ENCODE assay signal across 8 cellular contexts in the genomic region with DNA sequence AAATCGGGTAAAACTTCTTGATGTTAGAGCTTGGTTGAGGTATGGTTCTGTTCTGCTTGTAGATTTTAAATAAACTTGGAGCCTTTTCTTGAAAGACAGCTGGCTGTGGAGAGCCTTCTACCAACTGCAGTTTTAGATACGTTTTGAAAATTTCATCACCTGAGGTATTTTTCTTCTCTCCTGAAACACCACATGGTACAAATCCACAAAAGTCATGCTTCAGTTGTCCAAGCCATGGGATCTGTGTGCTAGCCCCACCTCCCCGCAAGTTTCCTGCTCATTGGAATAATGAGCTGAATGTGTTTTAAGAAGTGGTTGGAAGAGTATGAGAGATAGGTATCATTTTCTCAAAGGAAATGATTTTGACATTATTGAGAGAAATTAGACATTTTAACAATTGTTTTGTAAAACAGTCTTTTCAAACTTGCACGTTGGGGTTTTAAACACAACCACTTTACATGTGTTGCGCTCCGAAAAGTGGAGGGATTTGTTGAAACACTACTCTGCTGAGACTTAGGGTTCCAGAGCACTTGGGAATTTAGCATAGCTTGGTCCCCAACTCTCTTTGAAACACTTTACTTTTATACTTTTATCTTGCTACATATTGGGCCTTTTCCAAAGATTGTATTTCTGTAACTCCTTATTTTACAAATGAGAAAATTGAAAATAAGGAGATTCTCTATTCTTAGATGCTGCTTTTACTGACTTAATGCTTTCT. TPM values are rescaled to one million over a fixed set of nuclear protein-coding genes. Genes with fewer than 3 reads are reported as not detected.
DNase-seq lines count a peak whose midpoint lies in the region; ATAC-seq and TF ChIP-seq lines count a peak whose summit lies in the region.

No MANE protein-coding gene starts in this region.

- H3K27ac ChIP-seq in right atrium auricular region = peak overlapping the region; percentile 99 to 100
- peak overlapping the region; percentile 53 for H3K27ac ChIP-seq in PC-9

- POLR2A ChIA-PET in PC-9 (lab: Charles Lee; ENCODE audit: unreplicated experiment) = interaction anchor here (0.6 kb wide), 1 partner anchor 16 kb away, joined by 4 read pairs; no protein-coding TSS in a partner anchor

- H3K4me2 ChIP-seq in PC-9 = peak overlapping the region; percentile 91

- H2AFZ ChIP-seq in PC-9 = peak overlapping the region; percentile 65

- H3K36me3 ChIP-seq in right atrium auricular region = no peaks in the 10 kb centered on the region
- peaks cover under 1% of the 10 kb centered on the region; the same call in 1 of the 2 replicates for H3K36me3 ChIP-seq in PC-9 (ENCODE audit: low read depth)

- H3K4me1 ChIP-seq in right atrium auricular region (peaks cover 0 to 43% of the 10 kb centered on the region in 2 donors), PC-9 (replicated peaks; ENCODE audit: insufficient read depth) (peaks cover 24% of the 10 kb centered on the region)

- H3K4me1 Mint-ChIP-seq in endothelial cell (ENCODE audit: unreplicated experiment) (peaks cover 37% of the 10 kb centered on the region), neural crest cell (peaks cover 40% of the 10 kb centered on the region)

- H3K9me2 ChIP-seq in PC-9 (ENCODE audit: insufficient read depth) = no peaks in the 10 kb centered on the region

- TSS peak; percentile 59 for BruUV-seq in PC-9 (replicated peaks; lab: Mats Ljungman, UMichigan)

- peaks cover 10% of the 10 kb centered on the region for H3K27me3 Mint-ChIP-seq in endothelial cell (ENCODE audit: unreplicated experiment)
- no peaks in the 10 kb centered on the region for H3K27me3 Mint-ChIP-seq in neural crest cell (ENCODE audit: low read depth)

- intact Hi-C loops in Right ventricle myocardium inferior (cut with DNase I) (loop anchor here (5.0 kb wide), 2 partner anchors 52 to 77 kb away; no protein-coding TSS in a partner anchor), PC-9 (cut with micrococcal nuclease; ENCODE audit: unreplicated experiment) (no loop called here)

- no peaks in the 10 kb centered on the region for H3K9me3 Mint-ChIP-seq in endothelial cell (ENCODE audit: unreplicated experiment)
- H3K9me3 Mint-ChIP-seq in neural crest cell = peaks cover under 1% of the 10 kb centered on the region

- no peaks in the 10 kb centered on the region for H3K9me3 ChIP-seq in right atrium auricular region
- no peaks in the 10 kb centered on the region for H3K9me3 ChIP-seq in PC-9 (ENCODE audit: insufficient read depth, low read depth)

- H3K36me3 Mint-ChIP-seq in endothelial cell (ENCODE audit: low read depth, unreplicated experiment) = no peaks in the 10 kb centered on the region
- H3K36me3 Mint-ChIP-seq in neural crest cell (ENCODE audit: low read depth) = peaks cover under 1% of the 10 kb centered on the region

- H4K20me1 ChIP-seq in PC-9 (ENCODE audit: insufficient read depth) = peaks cover 17% of the 10 kb centered on the region; the same call in 1 of the 2 replicates

- H3K79me2 ChIP-seq in PC-9 (ENCODE audit: low read depth) = peaks cover 55% of the 10 kb centered on the region

- peak overlapping the region; percentile 84 for H3K27ac Mint-ChIP-seq in endothelial cell (ENCODE audit: unreplicated experiment)
- H3K27ac Mint-ChIP-seq in neural crest cell (ENCODE audit: unreplicated experiment) = peak overlapping the region; percentile 79

- CTCF ChIA-PET in PC-9 (lab: Charles Lee) = no interaction called here

- H3K4me3 Mint-ChIP-seq in endothelial cell (ENCODE audit: unreplicated experiment) (peak overlapping the region; percentile 91), neural crest cell (peak overlapping the region; percentile 96)

- TF ChIP-seq CTCF in right atrium auricular region (IDR thresholded peaks at IDR 0.05) = no peak
- no peak for TF ChIP-seq CTCF in PC-9 (conservative IDR thresholded peaks at IDR 0.05)
- no peak for TF ChIP-seq CTCF in endothelial cell (IDR thresholded peaks at IDR 0.05; ENCODE audit: unreplicated experiment)
- no peak for TF ChIP-seq CTCF in neural crest cell (conservative IDR thresholded peaks at IDR 0.05)

- H3K4me3 ChIP-seq in right atrium auricular region (peak overlapping the region; percentile 68 to 93), PC-9 (peak overlapping the region; percentile 63)

- no peaks in the 10 kb centered on the region for H3K27me3 ChIP-seq in right atrium auricular region
- no peaks in the 10 kb centered on the region for H3K27me3 ChIP-seq in PC-9 (ENCODE audit: insufficient read depth, low read depth)

- peaks cover 7% of the 10 kb centered on the region; the same call in 1 of the 2 replicates for H3F3A ChIP-seq in PC-9 (ENCODE audit: insufficient read depth, low read depth)

- DNase-seq in right atrium auricular region (ENCODE audit: low spot score) = no peak
- no peak for DNase-seq in Right ventricle myocardium inferior (ENCODE audit: missing footprints)
- peak in 1 of 2 experiments; percentile 42 for DNase-seq in PC-9
- peak; percentile 9 for DNase-seq in endothelial cell (ENCODE audit: low spot score)
- no peak for DNase-seq in neural crest cell (ENCODE audit: low read depth, low spot score)
- DNase-seq in putamen (ENCODE audit: low spot score) = no peak
- DNase-seq in stimulated activated CD4-positive, alpha-beta T cell treated with anti-CD3 and anti-CD28 coated beads, Interleukin-15, amount 100 ng/mL, for 24 hours = no peak
- DNase-seq in GM19238 (ENCODE audit: insufficient read length, low spot score) = no peak

- no peak for ATAC-seq in Right ventricle myocardium inferior

RNA-seq across cellular contexts. Expression of a gene that starts 1.5 kb away (rescaled TPM):
- 10 to 100 TPM; 37.0 to 42.4 TPM for total RNA-seq in right atrium auricular region
- total RNA-seq in Right ventricle myocardium inferior = 119 TPM
- 60.9 and 62.2 TPM in 2 replicates for total RNA-seq in PC-9 (2021)
- total RNA-seq in endothelial cell (ENCODE audit: unreplicated experiment) = 38.0 TPM
- 30.9 and 35.5 TPM in 2 replicates for total RNA-seq in neural crest cell
